ENCODE assay signal across 26 cellular contexts in genomic region chr12:94162108-94162507, GRCh38.
"Had no signal": no experiment of that assay in that cellular context is flagged by ENCODE, and none has a peak within 500 bp of the region (broad histone marks: within the 10 kb centered on the region; RNA-seq: fewer than 3 reads in every experiment).

No MANE protein-coding gene starts in this region.

- H3K27me3 Mint-ChIP-seq: naive B cell; stimulated activated naive B cell treated with anti-CD40 and anti-IgM and Interleukin-4, amounts not matched to agents 10 μg/mL and 1 μg/mL and 100 μg/mL, for 72 hours had no signal

- DNase-seq: islet precursor cell; left ventricle myocardium inferior; mesendoderm; naive B cell; natural killer cell; nephron progenitor cell; ovary; retina; right cardiac atrium; sigmoid colon; small intestine; spleen; stimulated activated CD4-positive, alpha-beta T cell treated with anti-CD3 and anti-CD28 coated beads, Interleukin-4, amount 100 ng/mL, for 24 hours; stimulated activated naive B cell treated with anti-CD40 and anti-IgM and Interleukin-4, amounts not matched to agents 10 μg/mL and 1 μg/mL and 100 μg/mL, for 72 hours; stimulated activated naive CD8-positive, alpha-beta T cell treated with anti-CD3 and anti-CD28 coated beads, Interleukin-15, Interleukin-2, amounts not matched to agents 100 U/mL and 50 U/mL, for 24 hours; stomach; testis; thyroid gland; transverse colon; upper lobe of left lung had no signal

- H3K27me3 ChIP-seq: ovary, sigmoid colon, spleen, testis, thyroid gland, transverse colon, upper lobe of left lung, vagina had no signal

- H3K9me3 ChIP-seq: left ventricle myocardium inferior, ovary, prostate gland, sigmoid colon, spleen, stomach, testis, thyroid gland, transverse colon, upper lobe of left lung, vagina had no signal

- H3K9ac ChIP-seq: neural progenitor cell had no signal

- H3K4me2 ChIP-seq: hepatocyte, neural progenitor cell had no signal

- H3K27ac ChIP-seq: hepatocyte, left ventricle myocardium inferior, neural progenitor cell, ovary, prostate gland, sigmoid colon, spleen, stomach, testis, thyroid gland, transverse colon, upper lobe of left lung, vagina had no signal

- H3K27ac Mint-ChIP-seq: mesothelial cell of epicardium; natural killer cell; nephron progenitor cell; stimulated activated naive B cell treated with anti-CD40 and anti-IgM and Interleukin-4, amounts not matched to agents 10 μg/mL and 1 μg/mL and 100 μg/mL, for 72 hours had no signal

- H2AFZ ChIP-seq: hepatocyte, neural progenitor cell had no signal

- H3K4me3 Mint-ChIP-seq: mesothelial cell of epicardium; natural killer cell; nephron progenitor cell; neural progenitor cell; stimulated activated naive B cell treated with anti-CD40 and anti-IgM and Interleukin-4, amounts not matched to agents 10 μg/mL and 1 μg/mL and 100 μg/mL, for 72 hours had no signal

- H3K36me3 Mint-ChIP-seq: mesothelial cell of epicardium, natural killer cell had no signal

- H3K9me3 Mint-ChIP-seq: nephron progenitor cell, neural progenitor cell had no signal

- H3K4me1 ChIP-seq: left ventricle myocardium inferior, prostate gland, sigmoid colon, stomach, testis, transverse colon had no signal

- FAIRE-seq: small intestine had no signal

- ATAC-seq: natural killer cell; right cardiac atrium; stimulated activated naive B cell treated with anti-CD40 and anti-IgM and Interleukin-4, amounts not matched to agents 10 μg/mL and 1 μg/mL and 100 μg/mL, for 72 hours; stimulated activated naive CD8-positive, alpha-beta T cell treated with anti-CD3 and anti-CD28 coated beads, Interleukin-15, Interleukin-2, amounts not matched to agents 100 U/mL and 50 U/mL, for 24 hours had no signal

- H3K36me3 ChIP-seq: left ventricle myocardium inferior, neural progenitor cell, ovary, prostate gland, sigmoid colon, stomach, thyroid gland, transverse colon, upper lobe of left lung, vagina had no signal

- H3K4me3 ChIP-seq: hepatocyte, left ventricle myocardium inferior, lung, neural progenitor cell, ovary, prostate gland, sigmoid colon, spleen, stomach, testis, thyroid gland, transverse colon, upper lobe of left lung, vagina had no signal
